8 cellular contexts compared by ENCODE assay signal in genomic region chr6:159761873-159762680, GRCh38. TPM values are rescaled to one million over a fixed set of nuclear protein-coding genes. Genes with fewer than 3 reads are reported as not detected.
A peak's percentile ranks its signal among the peaks of the same experiment; 100 is the strongest.
DNase-seq lines count a peak whose midpoint lies in the region; ATAC-seq and TF ChIP-seq lines count a peak whose summit lies in the region.

TSS of gene ACAT2 (plus strand) at chr6:159762045. CDS start at chr6:159762088, 43 bp downstream.

- peak within 1 kb of the TSS; percentile 89 for H2AFZ ChIP-seq in neuron (ENCODE audit: low read depth, low read length)

- DNase-seq in GM06990 (ENCODE audit: extremely low read depth, insufficient read length) (peak; percentile 92), NB4 (ENCODE audit: low read depth) (peak; percentile 98), SK-N-DZ (ENCODE audit: low spot score) (peak; percentile 98), foreskin keratinocyte (peak; percentile 87 to 95), stromal cell of bone marrow (ENCODE audit: low read depth) (peak; percentile 93)
- DNase-seq in activated naive CD4-positive, alpha-beta T cell treated with Interleukin-2 at 50 U/mL for 16 hours: peak; percentile 92

- peaks cover 11% of the 10 kb centered on the region for H3K36me3 ChIP-seq in GM06990 (ENCODE audit: control insufficient read depth, insufficient read depth, low read length)
- peaks cover 48% of the 10 kb centered on the region for H3K36me3 ChIP-seq in neuron (ENCODE audit: insufficient read depth, low read length)

- TF ChIP-seq POLR2A in NB4 (IDR thresholded peaks at IDR 0.05; ENCODE audit: extremely low read depth, insufficient read length): peak; percentile 76

- H3K4me3 ChIP-seq in GM06990 (replicated peaks; ENCODE audit: low read depth, low read length) (peak within 1 kb of the TSS; percentile 98), NB4 (ENCODE audit: low read depth, low read length) (peak within 1 kb of the TSS; percentile 88), neuron (ENCODE audit: low read length) (peak within 1 kb of the TSS; percentile 79)

- peak; percentile 96 for ATAC-seq in HG02571 (IDR thresholded peaks at IDR 0.05; ENCODE audit: unreplicated experiment)
- ATAC-seq in foreskin keratinocyte: peak; percentile 96

- H3K4me1 ChIP-seq in foreskin keratinocyte (peaks cover 27% of the 10 kb centered on the region), neuron (ENCODE audit: insufficient read depth, low read length) (peaks cover 24% of the 10 kb centered on the region)

- H3K27ac ChIP-seq in foreskin keratinocyte: peak within 1 kb of the TSS; percentile 79

- no peaks in the 10 kb centered on the region for H3K9me3 ChIP-seq in neuron (ENCODE audit: low read length)

- TF ChIP-seq CTCF in GM06990 (IDR thresholded peaks at IDR 0.05; ENCODE audit: insufficient read depth, low read length, poor library complexity, severe bottlenecking): no peak
- no peak for TF ChIP-seq CTCF in NB4 (IDR thresholded peaks at IDR 0.05; ENCODE audit: low read depth, low read length)
- TF ChIP-seq CTCF in foreskin keratinocyte (conservative IDR thresholded peaks at IDR 0.05): no peak

- no peaks in the 10 kb centered on the region for H3K27me3 ChIP-seq in GM06990 (replicated peaks; ENCODE audit: control insufficient read depth, insufficient read depth, low read length)
- no peaks in the 10 kb centered on the region for H3K27me3 ChIP-seq in foreskin keratinocyte
- no peaks in the 10 kb centered on the region for H3K27me3 ChIP-seq in neuron (ENCODE audit: insufficient read depth, low read length)

RNA-seq across cellular contexts. Expression of gene ACAT2, which starts in this region (rescaled TPM):
- polyA plus RNA-seq in SK-N-DZ (2014; cell fraction: cytosol; rRNA removed): 124 and 131 TPM in 2 replicates
- 75.1 and 90.2 TPM in 2 replicates for polyA plus RNA-seq in SK-N-DZ (2014; cell fraction: nucleus; rRNA removed)
- 284 and 366 TPM in 2 replicates for total RNA-seq in foreskin keratinocyte
- 208 and 296 TPM in 2 replicates for polyA plus RNA-seq in foreskin keratinocyte

Comparison
In these comparisons a context has a peak if more than half of its experiments do, and no peak if none do; other contexts are left out.
1. Peak in every context shown above with its lines: DNase-seq, ATAC-seq, H3K4me3 ChIP-seq and H3K27ac ChIP-seq.